ENCODE assay signal across 2 cellular contexts in genomic region chr6:167804281-167805013, GRCh38.
TF ChIP-seq lines count a peak whose summit lies in the region.

No MANE protein-coding gene starts in this region.

TF ChIP-seq in HEK293T, 16 proteins besides CTCF, POLR2A, EP300 and RAD21 (continued from another document):
- TF ChIP-seq FOXM1 (IDR thresholded peaks at IDR 0.05; ENCODE audit: borderline replicate concordance) (no peak), NFRKB (IDR thresholded peaks at IDR 0.05) (no peak), CTBP1 (IDR thresholded peaks at IDR 0.05; ENCODE audit: borderline replicate concordance) (no peak), L3MBTL2 (conservative IDR thresholded peaks at IDR 0.05) (no peak), SUZ12 (IDR thresholded peaks at IDR 0.05) (no peak), BHLHE40 (IDR thresholded peaks at IDR 0.05; ENCODE audit: borderline replicate concordance) (no peak), ARNT (IDR thresholded peaks at IDR 0.05) (no peak), ZNF384 (IDR thresholded peaks at IDR 0.05) (no peak)
TF ChIP-seq in HEK293T: peak in this region for 0.

TF ChIP-seq in K562, 482 proteins besides CTCF, POLR2A, EP300 and RAD21 (continued from another document):
- TF ChIP-seq ETS1 (conservative IDR thresholded peaks at IDR 0.05; ENCODE audit: control insufficient read depth, low read depth, low read length), result no peak
- no peak for TF ChIP-seq RHOXF2B (CRISPR knock-in tag; conservative IDR thresholded peaks at IDR 0.05)
- TF ChIP-seq GABPB1 (CRISPR knock-in tag; IDR thresholded peaks at IDR 0.05), result no peak
- TF ChIP-seq DPF2 (IDR thresholded peaks at IDR 0.05), result no peak
- no peak for TF ChIP-seq ZNF778 (CRISPR knock-in tag; IDR thresholded peaks at IDR 0.05)
